ENCODE assay signal across 9 cellular contexts in the genomic region with DNA sequence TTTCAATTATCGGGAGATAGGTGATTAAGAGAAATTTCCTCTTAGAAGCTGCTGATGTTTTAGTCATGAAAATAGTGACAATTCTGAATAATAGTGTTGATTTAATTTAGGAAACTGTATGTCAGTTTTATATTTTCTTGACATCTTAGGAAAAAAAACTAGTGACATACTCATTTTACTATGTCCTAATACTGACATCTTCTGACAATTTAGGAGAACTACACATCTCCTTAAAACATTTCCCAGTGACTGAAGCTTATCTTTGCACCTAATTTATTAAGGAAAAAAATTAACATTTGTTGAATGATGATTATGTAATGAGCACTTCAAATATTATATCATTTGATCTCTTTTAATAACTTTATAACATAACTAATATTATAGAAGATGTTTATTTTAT. TPM values are rescaled to one million over a fixed set of nuclear protein-coding genes. Genes with fewer than 3 reads are reported as not detected.
A peak's percentile ranks its signal among the peaks of the same experiment; 100 is the strongest.
DNase-seq lines count a peak whose midpoint lies in the region; ATAC-seq, FAIRE-seq and TF ChIP-seq lines count a peak whose summit lies in the region.
"Had no signal": no experiment of that assay in that cellular context is flagged by ENCODE, and none has a peak within 500 bp of the region (broad histone marks: within the 10 kb centered on the region; RNA-seq: fewer than 3 reads in every experiment).

No MANE protein-coding gene starts in this region.

- no peaks in the 10 kb centered on the region for H3K9me3 Mint-ChIP-seq in activated CD4-positive, alpha-beta T cell treated with anti-CD3 and anti-CD28 coated beads, Interleukin-2, amount 10 ng/mL, durations not matched to agents 24 days and 14 days

- H3K27ac ChIP-seq in cardiac muscle cell: no peak overlapping the region
- no peak overlapping the region for H3K27ac ChIP-seq in Panc1 (ENCODE audit: low read length)
- no peak overlapping the region for H3K27ac ChIP-seq in foreskin keratinocyte

- TF ChIP-seq CTCF in cardiac muscle cell (IDR thresholded peaks at IDR 0.05; ENCODE audit: low read depth, low read length) (peak; percentile 35), Panc1 (IDR thresholded peaks at IDR 0.05) (peak; percentile 39; the same call in 1 of the 2 replicates), foreskin keratinocyte (conservative IDR thresholded peaks at IDR 0.05) (peak; percentile 64)

- H3K4me1 ChIP-seq in cardiac muscle cell (ENCODE audit: low read depth) (no peaks in the 10 kb centered on the region), Panc1 (ENCODE audit: control insufficient read depth, insufficient read depth, low read length) (no peaks in the 10 kb centered on the region), foreskin keratinocyte (no peaks in the 10 kb centered on the region)

- H3K4me1 Mint-ChIP-seq in activated CD4-positive, alpha-beta T cell treated with anti-CD3 and anti-CD28 coated beads, Interleukin-2, amount 10 ng/mL, durations not matched to agents 24 days and 14 days: no peaks in the 10 kb centered on the region

- ATAC-seq in left cardiac atrium (no peak), Panc1 (no peak), foreskin keratinocyte (no peak), HG03135 (IDR thresholded peaks at IDR 0.05; ENCODE audit: unreplicated experiment) (no peak)

- POLR2A ChIA-PET in Panc1 (lab: Charles Lee): no interaction called here

- no peaks in the 10 kb centered on the region for H3K36me3 Mint-ChIP-seq in activated CD4-positive, alpha-beta T cell treated with anti-CD3 and anti-CD28 coated beads, Interleukin-2, amount 10 ng/mL, durations not matched to agents 24 days and 14 days (ENCODE audit: low read depth)

- H3K27me3 ChIP-seq in cardiac muscle cell (no peaks in the 10 kb centered on the region), Panc1 (ENCODE audit: control insufficient read depth, insufficient read depth, low read length) (no peaks in the 10 kb centered on the region), foreskin keratinocyte (no peaks in the 10 kb centered on the region)

- no peak for FAIRE-seq in urothelium cell line (lab: Jason Lieb, UNC)

- intact Hi-C loops in left cardiac atrium (cut with DNase I): loop anchor here in 1 of 2 donors (10.0 kb wide), 1 partner anchor 532 kb away; no protein-coding TSS in a partner anchor
- intact Hi-C loops in Panc1 (cut with micrococcal nuclease; ENCODE audit: unreplicated experiment): loop anchor here (5.0 to 10.0 kb wide), 2 partner anchors 182 to 520 kb away; no protein-coding TSS in a partner anchor
- intact Hi-C loops in activated CD4-positive, alpha-beta T cell treated with anti-CD3 and anti-CD28 coated beads, Interleukin-2, amount 10 ng/mL, durations not matched to agents 24 days and 14 days (cut with micrococcal nuclease): no loop called here

- no peak overlapping the region for H3K4me3 ChIP-seq in cardiac muscle cell
- no peak overlapping the region for H3K4me3 ChIP-seq in Panc1 (ENCODE audit: low read depth in 2 of 2, low read length in 2 of 2)

- no peaks in the 10 kb centered on the region for H3K27me3 Mint-ChIP-seq in activated CD4-positive, alpha-beta T cell treated with anti-CD3 and anti-CD28 coated beads, Interleukin-2, amount 10 ng/mL, durations not matched to agents 24 days and 14 days

- no peaks in the 10 kb centered on the region for H3K9me3 ChIP-seq in cardiac muscle cell (ENCODE audit: low read depth)
- no peaks in the 10 kb centered on the region for H3K9me3 ChIP-seq in Panc1 (ENCODE audit: control insufficient read depth, insufficient read depth, low read depth, low read length)

- in situ Hi-C loops in Panc1 (cut with HindIII; ENCODE audit: low pct_unique_long_range_greater_than_20kb, low sequenced_read_pairs): no loop called here

- DNase-seq in cardiac muscle cell (ENCODE audit: low read depth in 1 of 2, low spot score in 1 of 2): peak in 1 of 2 donors; percentile 28
- no peak for DNase-seq in left cardiac atrium
- DNase-seq in Panc1 (ENCODE audit: low read depth, low spot score): no peak
- peak in 1 of 2 donors; percentile 2 for DNase-seq in foreskin keratinocyte
- peak; percentile 0 for DNase-seq in urothelium cell line (ENCODE audit: low spot score)
- no peak for DNase-seq in cortex of kidney (lab: John Stamatoyannopoulos, UW)
- DNase-seq in activated CD4-positive, alpha-beta T cell treated with anti-CD3 and anti-CD28 coated beads, Interleukin-2, amount 10 ng/mL, durations not matched to agents 24 days and 14 days: no peak

- H3K4me3 Mint-ChIP-seq in activated CD4-positive, alpha-beta T cell treated with anti-CD3 and anti-CD28 coated beads, Interleukin-2, amount 10 ng/mL, durations not matched to agents 24 days and 14 days: no peak overlapping the region

- no peak overlapping the region for H3K27ac Mint-ChIP-seq in activated CD4-positive, alpha-beta T cell treated with anti-CD3 and anti-CD28 coated beads, Interleukin-2, amount 10 ng/mL, durations not matched to agents 24 days and 14 days

- BruUV-seq in Panc1 (replicated peaks; lab: Mats Ljungman, UMichigan): no TSS peak

- CTCF ChIA-PET in Panc1 (lab: Charles Lee): no interaction called here

- H3K36me3 ChIP-seq in cardiac muscle cell (peaks cover 8% of the 10 kb centered on the region), Panc1 (ENCODE audit: control insufficient read depth, insufficient read depth, low read length) (no peaks in the 10 kb centered on the region)

RNA-seq across cellular contexts. Expression of a gene that starts 42.0 kb away (rescaled TPM):
- total RNA-seq in cardiac muscle cell (not detected in 2 replicates), left cardiac atrium (not detected), Panc1 (2021; ENCODE audit: unreplicated experiment) (not detected), foreskin keratinocyte (not detected in 2 replicates)
- polyA plus RNA-seq in cardiac muscle cell (not detected in 2 replicates), foreskin keratinocyte (not detected in 2 replicates)
- polyA plus RNA-seq in Panc1 (2012; ENCODE audit: insufficient read length): not detected
- total RNA-seq in activated CD4-positive, alpha-beta T cell treated with anti-CD3 and anti-CD28 coated beads, Interleukin-2, amount 10 ng/mL, durations not matched to agents 24 days and 14 days: not detected in 2 replicates
- polyA plus RNA-seq: thymus had no signal
